Comparison of ENCODE assay signal across 19 cellular contexts in genomic region chr12:121512561-121512960, GRCh38.
DNase-seq lines count a peak whose midpoint lies in the region; ATAC-seq, FAIRE-seq and TF ChIP-seq lines count a peak whose summit lies in the region.
"Had no signal": no experiment of that assay in that cellular context is flagged by ENCODE, and none has a peak within 500 bp of the region (broad histone marks: within the 10 kb centered on the region; RNA-seq: fewer than 3 reads in every experiment).

No MANE protein-coding gene starts in this region.

- H3K4me3 ChIP-seq in brain microvascular endothelial cell (ENCODE audit: low read depth, low read length) (no peak overlapping the region), tibial artery (no peak overlapping the region)
- H3K4me3 ChIP-seq: BLaER1 treated with 17β-estradiol and CSF1 and Interleukin-3, amounts not matched to agents 10 nM and 100 nM had no signal

- H3K36me3 Mint-ChIP-seq in activated T-cell treated with anti-CD3 and anti-CD28 coated beads, Interleukin-2, amount 50 U/mL, for 24 hours (ENCODE audit: low read depth), result peaks cover 48% of the 10 kb centered on the region
- H3K36me3 Mint-ChIP-seq in mesothelial cell of epicardium, result peaks cover 34% of the 10 kb centered on the region

- peaks cover 0 to 18% (median 7%) of the 10 kb centered on the region in 4 donors for H3K4me1 ChIP-seq in tibial artery

- H3K27me3 ChIP-seq in brain microvascular endothelial cell (replicated peaks) (no peaks in the 10 kb centered on the region), tibial artery (no peaks in the 10 kb centered on the region)
- H3K27me3 ChIP-seq: BLaER1 treated with 17β-estradiol and CSF1 and Interleukin-3, amounts not matched to agents 10 nM and 100 nM had no signal

- peaks cover 9% of the 10 kb centered on the region for H3K4me1 Mint-ChIP-seq in activated T-cell treated with anti-CD3 and anti-CD28 coated beads, Interleukin-2, amount 50 U/mL, for 24 hours (ENCODE audit: low read depth)
- peaks cover 5% of the 10 kb centered on the region for H3K4me1 Mint-ChIP-seq in mesothelial cell of epicardium

- FAIRE-seq in GM19239 (lab: Jason Lieb, UNC), result no peak
- FAIRE-seq: GM12892 had no signal

- H3K27ac ChIP-seq in brain microvascular endothelial cell (peak overlapping the region; percentile 58), tibial artery (peak overlapping the region; percentile 15 to 67)
- H3K27ac ChIP-seq: BLaER1 treated with 17β-estradiol and CSF1 and Interleukin-3, amounts not matched to agents 10 nM and 100 nM had no signal

- no peak for ATAC-seq in HG03565 (IDR thresholded peaks at IDR 0.05; ENCODE audit: unreplicated experiment)
- no peak for ATAC-seq in HG03280 (IDR thresholded peaks at IDR 0.05; ENCODE audit: unreplicated experiment)

- TF ChIP-seq CTCF in brain microvascular endothelial cell (IDR thresholded peaks at IDR 0.05; ENCODE audit: low read depth, low read length, missing control alignments), result no peak
- TF ChIP-seq CTCF in mesothelial cell of epicardium (IDR thresholded peaks at IDR 0.05; ENCODE audit: unreplicated experiment), result no peak
- no peak for TF ChIP-seq CTCF in tibial artery (IDR thresholded peaks at IDR 0.05)

- no peak for DNase-seq in activated T-cell treated with anti-CD3 and anti-CD28 coated beads, Interleukin-2, amount 50 U/mL, for 24 hours
- no peak for DNase-seq in activated T-cell treated with anti-CD3 and anti-CD28 coated beads, Interleukin-2, amount 50 U/mL, for 1 hour
- peak; percentile 82 for DNase-seq in brain microvascular endothelial cell
- DNase-seq in mesothelial cell of epicardium (ENCODE audit: low spot score in 2 of 2, unreplicated experiment in 2 of 2), result no peak
- DNase-seq in tibial artery, result peak in 1 of 2 donors; percentile 73
- no peak for DNase-seq in GM19239 (ENCODE audit: insufficient read length, low spot score)
- DNase-seq: 8988T; Caco-2; DMS53; NCI-H1417 treated with DMSO at 0.1 percent for 48 hours; NCI-H2029 treated with DMSO at 0.1 percent for 48 hours; NCI-H69; NK-92 treated with Interleukin-12 subunit alpha and Interleukin-12 subunit beta, amount 100 ng/mL, for 24 hours; OCI-M1; RPMI8226 had no signal

- H3K27me3 Mint-ChIP-seq in activated T-cell treated with anti-CD3 and anti-CD28 coated beads, Interleukin-2, amount 50 U/mL, for 24 hours, result no peaks in the 10 kb centered on the region
- H3K27me3 Mint-ChIP-seq in mesothelial cell of epicardium (ENCODE audit: low read depth), result no peaks in the 10 kb centered on the region

- H3K9me3 Mint-ChIP-seq in activated T-cell treated with anti-CD3 and anti-CD28 coated beads, Interleukin-2, amount 50 U/mL, for 24 hours, result no peaks in the 10 kb centered on the region
- H3K9me3 Mint-ChIP-seq in mesothelial cell of epicardium, result no peaks in the 10 kb centered on the region

- no peak overlapping the region for H3K4me3 Mint-ChIP-seq in activated T-cell treated with anti-CD3 and anti-CD28 coated beads, Interleukin-2, amount 50 U/mL, for 24 hours
- H3K4me3 Mint-ChIP-seq in mesothelial cell of epicardium, result no peak overlapping the region

- no peaks in the 10 kb centered on the region for H3K9me3 ChIP-seq in tibial artery
- H3K9me3 ChIP-seq: BLaER1 treated with 17β-estradiol and CSF1 and Interleukin-3, amounts not matched to agents 10 nM and 100 nM; Caco-2 had no signal

- no peaks in the 10 kb centered on the region for H3K36me3 ChIP-seq in brain microvascular endothelial cell (replicated peaks)
- H3K36me3 ChIP-seq in tibial artery, result peaks cover 4 to 51% (median 20%) of the 10 kb centered on the region in 3 donors

- H3K27ac Mint-ChIP-seq in activated T-cell treated with anti-CD3 and anti-CD28 coated beads, Interleukin-2, amount 50 U/mL, for 24 hours, result peak overlapping the region; percentile 60
- peak overlapping the region; percentile 47 for H3K27ac Mint-ChIP-seq in mesothelial cell of epicardium

- in situ Hi-C loops in brain microvascular endothelial cell (cut with HindIII; ENCODE audit: low pct_ligation_motif_present, low sequenced_read_pairs), result no loop called here

- intact Hi-C loops in tibial artery (cut with DNase I; ENCODE audit: low total_unique reads), result no loop called here
